Comparison of ENCODE assay signal across 1 cellular context in genomic region chr7:26034386-26034785, GRCh38.
TF ChIP-seq lines count a peak whose summit lies in the region.

No MANE protein-coding gene starts in this region.

TF ChIP-seq in GM23338, 12 proteins besides CTCF, POLR2A, EP300 and RAD21 (continued from another document):
- TF ChIP-seq ZNF462 (CRISPR knock-in tag; IDR thresholded peaks at IDR 0.05) (no peak), EZH2phosphoT487 (IDR thresholded peaks at IDR 0.05; ENCODE audit: unreplicated experiment) (no peak), EZH2 (IDR thresholded peaks at IDR 0.05; ENCODE audit: low read depth, unreplicated experiment) (no peak), ZNF331 (CRISPR knock-in tag; IDR thresholded peaks at IDR 0.05; ENCODE audit: low read depth) (no peak), CREB1 (CRISPR knock-in tag; IDR thresholded peaks at IDR 0.05; ENCODE audit: low read depth) (no peak), ZNF114 (CRISPR knock-in tag; IDR thresholded peaks at IDR 0.05) (no peak), STAT1 (IDR thresholded peaks at IDR 0.05; ENCODE audit: unreplicated experiment) (no peak), POLR2AphosphoS5 (IDR thresholded peaks at IDR 0.05; ENCODE audit: low read depth) (no peak), NANOG (IDR thresholded peaks at IDR 0.05; ENCODE audit: borderline replicate concordance) (no peak)
